ENCODE assay signal across 20 cellular contexts in genomic region chr6:44166116-44166515, GRCh38. TPM values are rescaled to one million over a fixed set of nuclear protein-coding genes. Genes with fewer than 3 reads are reported as not detected.
"Had no signal": no experiment of that assay in that cellular context is flagged by ENCODE, and none has a peak within 500 bp of the region (broad histone marks: within the 10 kb centered on the region; RNA-seq: fewer than 3 reads in every experiment).

No MANE protein-coding gene starts in this region.

- FAIRE-seq: keratinocyte had no signal

- H3K27me3 ChIP-seq: ascending aorta, dorsolateral prefrontal cortex had no signal

- H3K4me1 ChIP-seq: ascending aorta, heart left ventricle, left lung had no signal

- H3K4me3 Mint-ChIP-seq: activated CD4-positive, alpha-beta memory T cell treated with anti-CD3 and anti-CD28 coated beads, Interleukin-2, amount 10 ng/mL, durations not matched to agents 7 days and 5 days; activated CD4-positive, alpha-beta T cell treated with anti-CD3 and anti-CD28 coated beads for 36 hours; activated naive CD8-positive, alpha-beta T cell treated with anti-CD3 and anti-CD28 coated beads, Interleukin-2, amount 50 U/mL, for 24 hours; activated T-helper 1 cell treated with anti-CD3 and anti-CD28 coated beads, Interleukin-12 subunit alpha, Interleukin-12 subunit beta, Interleukin-2, Interleukin-4 antibody, amounts not matched to agents 30 ng/mL and 10 ng/mL and 1 ng/mL, durations not matched to agents 14 hours and 24 hours and 36 hours; natural killer cell treated with Interleukin-12 subunit alpha and Interleukin-12 subunit beta and Interleukin-15 and Interleukin-18, amount 100 ng/mL, for 72 hours had no signal

- H3K9me3 ChIP-seq: ascending aorta, esophagus squamous epithelium, heart left ventricle, left lung, tibial nerve had no signal

- H3K27ac Mint-ChIP-seq: activated CD4-positive, alpha-beta memory T cell treated with anti-CD3 and anti-CD28 coated beads, Interleukin-2, amount 10 ng/mL, durations not matched to agents 7 days and 5 days; activated CD4-positive, alpha-beta T cell treated with anti-CD3 and anti-CD28 coated beads for 36 hours; activated naive CD8-positive, alpha-beta T cell treated with anti-CD3 and anti-CD28 coated beads, Interleukin-2, amount 50 U/mL, for 24 hours; activated T-helper 1 cell treated with anti-CD3 and anti-CD28 coated beads, Interleukin-12 subunit alpha, Interleukin-12 subunit beta, Interleukin-2, Interleukin-4 antibody, amounts not matched to agents 30 ng/mL and 10 ng/mL and 1 ng/mL, durations not matched to agents 14 hours and 24 hours and 36 hours; natural killer cell treated with Interleukin-12 subunit alpha and Interleukin-12 subunit beta and Interleukin-15 and Interleukin-18, amount 100 ng/mL, for 72 hours had no signal

- H3K9me3 Mint-ChIP-seq: activated CD4-positive, alpha-beta memory T cell treated with anti-CD3 and anti-CD28 coated beads, Interleukin-2, amount 10 ng/mL, durations not matched to agents 7 days and 5 days; activated naive CD8-positive, alpha-beta T cell treated with anti-CD3 and anti-CD28 coated beads, Interleukin-2, amount 50 U/mL, for 24 hours; activated T-helper 1 cell treated with anti-CD3 and anti-CD28 coated beads, Interleukin-12 subunit alpha, Interleukin-12 subunit beta, Interleukin-2, Interleukin-4 antibody, amounts not matched to agents 30 ng/mL and 10 ng/mL and 1 ng/mL, durations not matched to agents 14 hours and 24 hours and 36 hours; natural killer cell treated with Interleukin-12 subunit alpha and Interleukin-12 subunit beta and Interleukin-15 and Interleukin-18, amount 100 ng/mL, for 72 hours had no signal

- H3K27ac ChIP-seq: ascending aorta, dorsolateral prefrontal cortex, esophagus squamous epithelium, heart left ventricle, left lung, tibial nerve had no signal

- ATAC-seq: activated naive CD8-positive, alpha-beta T cell treated with anti-CD3 and anti-CD28 coated beads, Interleukin-2, amount 50 U/mL, for 24 hours; heart left ventricle; left lung; natural killer cell treated with Interleukin-12 subunit alpha and Interleukin-12 subunit beta and Interleukin-15 and Interleukin-18, amount 100 ng/mL, for 72 hours had no signal

- H3K4me3 ChIP-seq: ascending aorta, dorsolateral prefrontal cortex, esophagus squamous epithelium, heart left ventricle, left lung, tibial nerve had no signal

- H3K36me3 Mint-ChIP-seq: natural killer cell treated with Interleukin-12 subunit alpha and Interleukin-12 subunit beta and Interleukin-15 and Interleukin-18, amount 100 ng/mL, for 72 hours had no signal

- H3K36me3 ChIP-seq: ascending aorta, esophagus squamous epithelium, heart left ventricle, left lung, tibial nerve had no signal

- H3K27me3 Mint-ChIP-seq: activated CD4-positive, alpha-beta T cell treated with anti-CD3 and anti-CD28 coated beads for 36 hours had no signal

- DNase-seq: activated CD4-positive, alpha-beta memory T cell treated with anti-CD3 and anti-CD28 coated beads, Interleukin-2, amount 10 ng/mL, durations not matched to agents 7 days and 5 days; activated CD8-positive, alpha-beta memory T cell treated with anti-CD3 and anti-CD28 coated beads, Interleukin-2, amount 50 U/mL, for 48 hours; activated naive CD4-positive, alpha-beta T cell treated with Interleukin-2 at 50 U/mL for 16 hours; activated naive CD8-positive, alpha-beta T cell treated with anti-CD3 and anti-CD28 coated beads, Interleukin-2, amount 50 U/mL, for 24 hours; dorsolateral prefrontal cortex; esophagus squamous epithelium; foreskin fibroblast; heart left ventricle; left lung; stimulated activated CD4-positive, alpha-beta T cell treated with anti-CD3 and anti-CD28 coated beads, Interleukin-15, amount 100 ng/mL, for 24 hours; stimulated activated CD4-positive, alpha-beta T cell treated with anti-CD3 and anti-CD28 coated beads, Interleukin-4, amount 100 ng/mL, for 24 hours; SW 1271 had no signal

RNA-seq across cellular contexts. Expression of gene CAPN11, which starts 7.5 kb away (rescaled TPM):
- total RNA-seq: activated T-helper 1 cell treated with anti-CD3 and anti-CD28 coated beads, Interleukin-12 subunit alpha, Interleukin-12 subunit beta, Interleukin-2, Interleukin-4 antibody, amounts not matched to agents 30 ng/mL and 10 ng/mL and 1 ng/mL, durations not matched to agents 14 hours and 24 hours and 36 hours; natural killer cell treated with Interleukin-12 subunit alpha and Interleukin-12 subunit beta and Interleukin-15 and Interleukin-18, amount 100 ng/mL, for 72 hours; osteocyte; renal cortical epithelial cell had no signal
- polyA plus RNA-seq: keratinocyte had no signal

RNA-seq across cellular contexts. Expression of gene MYMX, which starts 50.6 kb away (rescaled TPM):
- total RNA-seq: activated CD4-positive, alpha-beta memory T cell treated with anti-CD3 and anti-CD28 coated beads, Interleukin-2, amount 10 ng/mL, durations not matched to agents 7 days and 5 days; activated CD4-positive, alpha-beta T cell treated with anti-CD3 and anti-CD28 coated beads for 36 hours; activated T-helper 1 cell treated with anti-CD3 and anti-CD28 coated beads, Interleukin-12 subunit alpha, Interleukin-12 subunit beta, Interleukin-2, Interleukin-4 antibody, amounts not matched to agents 30 ng/mL and 10 ng/mL and 1 ng/mL, durations not matched to agents 14 hours and 24 hours and 36 hours; dorsolateral prefrontal cortex; esophagus squamous epithelium; natural killer cell treated with Interleukin-12 subunit alpha and Interleukin-12 subunit beta and Interleukin-15 and Interleukin-18, amount 100 ng/mL, for 72 hours; osteocyte; renal cortical epithelial cell; tibial nerve had no signal
